ENCODE assay signal across 13 cellular contexts in the genomic region with DNA sequence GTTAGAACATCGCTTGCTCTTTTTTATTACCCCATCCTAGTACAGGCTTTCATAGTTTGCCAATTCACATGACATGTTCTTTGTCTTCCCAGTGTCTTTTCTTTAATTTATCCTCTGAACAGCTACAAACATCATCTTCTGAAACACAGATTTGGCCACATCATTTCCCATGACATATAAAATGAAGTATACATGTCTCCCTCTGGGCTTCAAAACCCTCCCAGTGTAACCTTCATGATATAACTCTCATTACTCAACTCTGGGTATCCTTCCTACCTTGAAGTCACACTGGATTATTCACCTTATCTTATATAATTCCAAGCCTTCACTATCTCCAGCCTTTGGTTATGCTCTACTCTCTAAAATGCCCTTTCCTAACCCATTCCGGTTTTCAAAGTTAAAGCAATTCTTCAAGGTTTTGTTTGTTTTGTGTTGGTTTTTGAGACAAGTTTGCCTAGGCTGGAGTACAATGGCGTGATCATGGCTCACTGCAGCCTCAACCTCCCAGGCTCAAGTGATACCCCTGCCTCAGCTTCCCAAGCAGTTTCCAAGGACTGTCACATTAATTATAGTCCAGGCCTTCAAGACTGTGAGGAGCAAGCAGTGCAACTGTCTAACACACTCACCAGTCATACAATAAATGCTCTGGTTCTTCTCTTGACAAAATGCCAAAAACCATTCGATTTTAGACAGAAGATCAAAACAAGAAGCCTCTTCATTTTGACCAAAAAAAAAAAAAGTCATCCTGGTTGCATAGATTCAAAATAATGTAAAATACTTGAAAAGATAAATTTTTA. TPM values are rescaled to one million over a fixed set of nuclear protein-coding genes. Genes with fewer than 3 reads are reported as not detected.
DNase-seq lines count a peak whose midpoint lies in the region; ATAC-seq lines count a peak whose summit lies in the region.
"Had no signal": no experiment of that assay in that cellular context is flagged by ENCODE, and none has a peak within 500 bp of the region (broad histone marks: within the 10 kb centered on the region; RNA-seq: fewer than 3 reads in every experiment).

No MANE protein-coding gene starts in this region.

- no peak overlapping the region for H3K4me3 Mint-ChIP-seq in central memory CD8-positive, alpha-beta T cell

- no peak for DNase-seq in central memory CD8-positive, alpha-beta T cell (ENCODE audit: low spot score in 2 of 2)
- no peak for DNase-seq in central memory CD4-positive, alpha-beta T cell
- no peak for DNase-seq in ureter (ENCODE audit: low spot score)
- no peak for DNase-seq in NCI-H2081 (lab: John Stamatoyannopoulos, UW)
- DNase-seq in NCI-H82 (lab: John Stamatoyannopoulos, UW): no peak
- DNase-seq: amniotic stem cell, NCI-H187 had no signal

- H3K36me3 Mint-ChIP-seq in central memory CD8-positive, alpha-beta T cell (ENCODE audit: insufficient read depth): peaks cover 25% of the 10 kb centered on the region

- H3K27ac Mint-ChIP-seq in central memory CD8-positive, alpha-beta T cell (ENCODE audit: low read depth): peak overlapping the region; percentile 98
- H3K27ac Mint-ChIP-seq: activated T-helper 1 cell treated with anti-CD3 and anti-CD28 coated beads, Interleukin-12 subunit alpha, Interleukin-12 subunit beta, Interleukin-2, Interleukin-4 antibody, amounts not matched to agents 30 ng/mL and 10 ng/mL and 1 ng/mL, durations not matched to agents 14 hours and 24 hours and 36 hours; T-helper 2 cell treated with Interferon-gamma antibody and Interleukin-4, amounts not matched to agents 5 μg/mL and 100 μg/mL, for 36 hours had no signal

- H3K9me3 Mint-ChIP-seq in central memory CD8-positive, alpha-beta T cell: no peaks in the 10 kb centered on the region
- H3K9me3 Mint-ChIP-seq: activated T-helper 1 cell treated with anti-CD3 and anti-CD28 coated beads, Interleukin-12 subunit alpha, Interleukin-12 subunit beta, Interleukin-2, Interleukin-4 antibody, amounts not matched to agents 30 ng/mL and 10 ng/mL and 1 ng/mL, durations not matched to agents 14 hours and 24 hours and 36 hours; T-helper 2 cell treated with Interferon-gamma antibody and Interleukin-4, amounts not matched to agents 5 μg/mL and 100 μg/mL, for 36 hours had no signal

- no peaks in the 10 kb centered on the region for H3K27me3 Mint-ChIP-seq in central memory CD8-positive, alpha-beta T cell

- peaks cover 31% of the 10 kb centered on the region for H3K4me1 Mint-ChIP-seq in central memory CD8-positive, alpha-beta T cell

- ATAC-seq in GM18498 (IDR thresholded peaks at IDR 0.05; ENCODE audit: unreplicated experiment) (peak; percentile 12), GM19397 (IDR thresholded peaks at IDR 0.05; ENCODE audit: unreplicated experiment) (peak; percentile 8), HG02981 (IDR thresholded peaks at IDR 0.05; ENCODE audit: unreplicated experiment) (peak; percentile 6)
- ATAC-seq in central memory CD8-positive, alpha-beta T cell (replicated peaks; ENCODE audit: extremely low read depth, poor library complexity, severe bottlenecking): no peak

RNA-seq across cellular contexts. Expression of a gene that starts 5.8 kb away (rescaled TPM):
- total RNA-seq in ureter: 50.0 TPM
- total RNA-seq: kidney epithelial cell had no signal

RNA-seq across cellular contexts. Expression of a gene that starts 54.6 kb away (rescaled TPM):
- total RNA-seq in ureter: 0.62 TPM
- total RNA-seq: activated T-helper 1 cell treated with anti-CD3 and anti-CD28 coated beads, Interleukin-12 subunit alpha, Interleukin-12 subunit beta, Interleukin-2, Interleukin-4 antibody, amounts not matched to agents 30 ng/mL and 10 ng/mL and 1 ng/mL, durations not matched to agents 14 hours and 24 hours and 36 hours; kidney epithelial cell had no signal
